Comparison of ENCODE assay signal across 35 cellular contexts in the genomic region with DNA sequence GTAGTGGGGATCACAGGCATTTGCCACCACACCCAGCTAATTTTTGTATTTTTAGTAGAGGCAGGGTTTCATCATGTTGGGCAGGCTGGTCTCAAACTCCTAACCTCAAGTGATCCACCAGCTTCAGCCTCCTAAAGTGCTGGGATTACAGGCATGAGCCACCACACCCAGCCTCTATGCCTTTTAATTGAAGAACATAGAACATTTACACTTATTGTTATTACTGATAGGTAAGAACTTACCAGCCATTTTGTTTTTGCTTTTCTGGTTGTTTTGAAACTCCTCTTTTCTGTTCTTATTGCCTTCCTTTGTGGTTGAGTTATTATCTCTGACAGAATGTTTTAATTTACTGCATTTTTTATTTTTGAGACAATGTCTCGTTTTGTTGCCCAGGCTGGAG.
"Had no signal": no experiment of that assay in that cellular context is flagged by ENCODE, and none has a peak within 500 bp of the region (broad histone marks: within the 10 kb centered on the region; RNA-seq: fewer than 3 reads in every experiment).

No MANE protein-coding gene starts in this region.

- FAIRE-seq: astrocyte, TTC549 had no signal

- H3K27me3 ChIP-seq: adrenal gland, body of pancreas, brain microvascular endothelial cell, breast epithelium had no signal

- H3K4me3 ChIP-seq: adrenal gland, body of pancreas, breast epithelium had no signal

- H3K27ac ChIP-seq: adrenal gland, body of pancreas, brain microvascular endothelial cell, breast epithelium, VCaP had no signal

- ATAC-seq: activated CD4-positive, alpha-beta T cell treated with anti-CD3 and anti-CD28 coated beads for 36 hours; activated CD8-positive, alpha-beta T cell treated with anti-CD3 and anti-CD28 coated beads for 36 hours; activated naive CD4-positive, alpha-beta T cell treated with anti-CD3 and anti-CD28 coated beads, Interleukin-2, amount 50 U/mL, for 72 hours; activated T-cell treated with anti-CD3 and anti-CD28 coated beads, Interleukin-2, amount 50 U/mL, for 4 hours; activated T-cell treated with anti-CD3 and anti-CD28 coated beads, Interleukin-2, amount 50 U/mL, for 72 hours; activated T-helper 17 cell treated with anti-CD3 and anti-CD28 coated beads, Interleukin-2, amount 50 U/mL, for 72 hours; body of pancreas had no signal

- H3K4me1 ChIP-seq: adrenal gland, body of pancreas, breast epithelium had no signal

- H3K9me3 ChIP-seq: adrenal gland, body of pancreas, breast epithelium had no signal

- H3K36me3 ChIP-seq: adrenal gland, brain microvascular endothelial cell, breast epithelium had no signal

- DNase-seq: activated B cell treated with CpG ODN at 0.5 μM for 24 hours; activated CD4-positive, alpha-beta memory T cell treated with anti-CD3 and anti-CD28 coated beads for 36 hours; activated CD4-positive, alpha-beta T cell treated with anti-CD3 and anti-CD28 coated beads for 36 hours; activated CD4-positive, alpha-beta T cell treated with anti-CD3 and anti-CD28 coated beads for 48 hours; activated CD4-positive, alpha-beta T cell treated with anti-CD3 and anti-CD28 coated beads, Interleukin-2, amount 50 U/mL, for 1 hour; activated CD4-positive, alpha-beta T cell treated with anti-CD3 and anti-CD28 coated beads, Interleukin-2, amount 50 U/mL, for 4 hours; activated CD4-positive, CD25-positive, alpha-beta regulatory T cell treated with anti-CD3 and anti-CD28 coated beads, Interleukin-2, amount 50 U/mL, for 72 hours; activated CD8-positive, alpha-beta memory T cell treated with anti-CD3 and anti-CD28 coated beads, Interleukin-2, amount 50 U/mL, for 4 hours; activated CD8-positive, alpha-beta T cell treated with anti-CD3 and anti-CD28 coated beads for 36 hours; activated effector memory CD4-positive, alpha-beta T cell treated with anti-CD3 and anti-CD28 coated beads, Interleukin-2, amount 50 U/mL, for 16 hours; activated gamma-delta T cell treated with Interleukin-2 at 50 U/mL for 16 hours; activated naive CD4-positive, alpha-beta T cell; activated naive CD4-positive, alpha-beta T cell treated with anti-CD3 and anti-CD28 coated beads for 36 hours; activated naive CD4-positive, alpha-beta T cell treated with anti-CD3 and anti-CD28 coated beads, Interleukin-2, amount 50 U/mL, for 16 hours; activated naive CD8-positive, alpha-beta T cell treated with anti-CD3 and anti-CD28 coated beads for 36 hours; activated T-cell treated with anti-CD3 and anti-CD28 coated beads for 4 hours; activated T-cell treated with anti-CD3 and anti-CD28 coated beads, Interleukin-2, amount 50 U/mL, for 1 hour; activated T-cell treated with anti-CD3 and anti-CD28 coated beads, Interleukin-2, amount 50 U/mL, for 4 hours; activated T-cell treated with anti-CD3 and anti-CD28 coated beads, Interleukin-2, amount 50 U/mL, for 72 hours; amniotic stem cell; aorta; body of pancreas; brain microvascular endothelial cell; cerebellar nuclear complex; SW 1271; T-helper 1 cell; T-helper 2 cell; T-helper 9 cell had no signal
